Comparison of ENCODE assay signal across 1 cellular context in genomic region chr2:212249451-212249850, GRCh38.
TF ChIP-seq lines count a peak whose summit lies in the region.

No MANE protein-coding gene starts in this region.

TF ChIP-seq in SK-N-SH treated with all-trans-retinoic acid at 6 μM for 48 hours, 23 proteins besides CTCF, POLR2A, EP300 and RAD21 (continued from another document):
- no peak for TF ChIP-seq ZC3H10 (CRISPR knock-in tag; IDR thresholded peaks at IDR 0.05)
- TF ChIP-seq ZNF70 (CRISPR knock-in tag; IDR thresholded peaks at IDR 0.05), result no peak
- no peak for TF ChIP-seq TSHZ2 (CRISPR knock-in tag; IDR thresholded peaks at IDR 0.05)
- no peak for TF ChIP-seq TCF4 (CRISPR knock-in tag; IDR thresholded peaks at IDR 0.05; ENCODE audit: borderline replicate concordance)
- TF ChIP-seq ISL1 (CRISPR knock-in tag; IDR thresholded peaks at IDR 0.05), result no peak
- no peak for TF ChIP-seq CREB5 (CRISPR knock-in tag; IDR thresholded peaks at IDR 0.05; ENCODE audit: low read depth)
- no peak for TF ChIP-seq OSR1 (CRISPR knock-in tag; IDR thresholded peaks at IDR 0.05)
- no peak for TF ChIP-seq CSDC2 (CRISPR knock-in tag; IDR thresholded peaks at IDR 0.05)
- no peak for TF ChIP-seq RARB (CRISPR knock-in tag; IDR thresholded peaks at IDR 0.05)
- TF ChIP-seq ZFP30 (CRISPR knock-in tag; IDR thresholded peaks at IDR 0.05), result no peak
- no peak for TF ChIP-seq TOX (CRISPR knock-in tag; IDR thresholded peaks at IDR 0.05; ENCODE audit: borderline replicate concordance)
- TF ChIP-seq PPARA (CRISPR knock-in tag; IDR thresholded peaks at IDR 0.05; ENCODE audit: borderline replicate concordance), result no peak
- no peak for TF ChIP-seq ZFP3 (CRISPR knock-in tag; IDR thresholded peaks at IDR 0.05)
